ENCODE assay signal across 26 cellular contexts in the genomic region with DNA sequence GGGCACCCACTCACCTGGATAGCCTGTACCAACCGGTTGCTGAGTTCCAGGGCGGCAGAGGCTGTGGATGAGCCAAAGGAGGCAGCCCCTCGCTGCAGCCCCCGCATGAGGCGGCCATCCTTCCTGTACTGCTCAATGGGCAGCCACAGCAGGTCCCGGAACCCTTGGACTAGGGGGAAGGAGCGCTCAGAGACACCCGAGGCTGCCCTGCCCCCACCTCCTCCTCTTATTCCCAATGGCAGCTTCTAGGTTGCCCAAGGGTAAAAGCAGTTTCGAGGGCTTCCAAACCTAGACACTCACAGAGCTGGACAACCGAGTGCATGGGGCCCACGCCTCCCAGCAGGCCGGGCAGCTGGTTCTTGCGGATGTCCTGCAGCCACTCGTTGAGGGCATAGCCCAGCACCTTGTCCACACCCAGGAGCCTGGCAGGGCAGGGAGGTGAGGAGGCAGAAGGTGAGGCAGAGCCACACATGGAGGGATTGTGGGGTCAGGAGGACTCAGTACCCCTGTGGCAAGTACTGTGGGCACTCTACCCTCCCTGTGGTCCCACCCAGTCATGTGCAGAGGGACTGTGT. TPM values are rescaled to one million over a fixed set of nuclear protein-coding genes. Genes with fewer than 3 reads are reported as not detected.
"Had no signal": no experiment of that assay in that cellular context is flagged by ENCODE, and none has a peak within 500 bp of the region (broad histone marks: within the 10 kb centered on the region; RNA-seq: fewer than 3 reads in every experiment).

No MANE protein-coding gene starts in this region.

- DNase-seq: esophagus squamous epithelium; foreskin fibroblast; immature natural killer cell; left cardiac atrium; left ventricle myocardium inferior; lower lobe of right lung; midbrain; naive B cell; sigmoid colon; stimulated activated CD4-positive, alpha-beta T cell treated with anti-CD3 and anti-CD28 coated beads, Interleukin-2, amount 100 ng/mL, for 24 hours; stimulated activated CD4-positive, alpha-beta T cell treated with anti-CD3 and anti-CD28 coated beads, Interleukin-4, amount 100 ng/mL, for 4 hours; stimulated activated naive CD4-positive, alpha-beta T cell; stomach; substantia nigra; transverse colon had no signal

- H3K27me3 Mint-ChIP-seq: memory B cell, naive B cell had no signal

- H3K27ac Mint-ChIP-seq: dendritic cell treated with granulocyte-macrophage colony-stimulating factor and Interleukin-4, amounts not matched to agents 40 ng/mL and 50 ng/mL, for 4 days; memory B cell had no signal

- ATAC-seq: gastroesophageal sphincter, left cardiac atrium, lower lobe of right lung had no signal

- H3K27me3 ChIP-seq: esophagus squamous epithelium, gastroesophageal sphincter, right atrium auricular region, sigmoid colon, stomach, transverse colon had no signal

- H3K4me3 ChIP-seq: esophagus squamous epithelium, gastroesophageal sphincter, left ventricle myocardium inferior, lower lobe of right lung, right atrium auricular region, sigmoid colon, skin epidermis, stomach, thoracic aorta, transverse colon had no signal

- H3K9me3 ChIP-seq: esophagus squamous epithelium, gastroesophageal sphincter, left ventricle myocardium inferior, lower lobe of right lung, right atrium auricular region, sigmoid colon, stomach, thoracic aorta, transverse colon had no signal

- H3K9me3 Mint-ChIP-seq: dendritic cell treated with granulocyte-macrophage colony-stimulating factor and Interleukin-4, amounts not matched to agents 40 ng/mL and 50 ng/mL, for 4 days; memory B cell; naive B cell had no signal

- H3K27ac ChIP-seq: esophagus squamous epithelium, gastroesophageal sphincter, left ventricle myocardium inferior, lower lobe of right lung, right atrium auricular region, sigmoid colon, skin epidermis, stomach, thoracic aorta, transverse colon had no signal

- H3K4me3 Mint-ChIP-seq: dendritic cell treated with granulocyte-macrophage colony-stimulating factor and Interleukin-4, amounts not matched to agents 40 ng/mL and 50 ng/mL, for 4 days; immature natural killer cell; memory B cell; naive B cell had no signal

RNA-seq across cellular contexts. Expression of a gene that starts 39.2 kb away (rescaled TPM):
- total RNA-seq: epithelial cell of proximal tubule, esophagus squamous epithelium, gastroesophageal sphincter, left cardiac atrium, left ventricle myocardium inferior, lower lobe of right lung, osteocyte, posterior vena cava, right atrium auricular region, stomach, thoracic aorta, ureter had no signal
- polyA plus RNA-seq: immature natural killer cell, neural cell had no signal

RNA-seq across cellular contexts. Expression of a gene that starts 52.1 kb away (rescaled TPM):
- polyA plus RNA-seq: neural cell had no signal
